Comparison of ENCODE assay signal across 32 cellular contexts in genomic region chr7:96773483-96773882, GRCh38.
"Had no signal": no experiment of that assay in that cellular context is flagged by ENCODE, and none has a peak within 500 bp of the region (broad histone marks: within the 10 kb centered on the region; RNA-seq: fewer than 3 reads in every experiment).

No MANE protein-coding gene starts in this region.

- H3K9me3 Mint-ChIP-seq: activated B cell treated with CpG ODN at 0.5 μM for 24 hours; activated CD4-positive, alpha-beta memory T cell treated with anti-CD3 and anti-CD28 coated beads for 36 hours; activated CD4-positive, alpha-beta T cell treated with anti-CD3 and anti-CD28 coated beads, Interleukin-2, amount 10 ng/mL, durations not matched to agents 24 days and 14 days; activated naive CD4-positive, alpha-beta T cell treated with anti-CD3 and anti-CD28 coated beads for 36 hours; activated naive CD4-positive, alpha-beta T cell treated with anti-CD3 and anti-CD28 coated beads, Interleukin-2, amount 50 U/mL, for 72 hours; activated naive CD8-positive, alpha-beta T cell treated with anti-CD3 and anti-CD28 coated beads for 36 hours; activated T-cell treated with anti-CD3 and anti-CD28 coated beads, Interleukin-2, amount 50 U/mL, for 4 hours; activated T-cell treated with anti-CD3 and anti-CD28 coated beads, Interleukin-2, amount 50 U/mL, for 72 hours; activated T-helper 1 cell treated with anti-CD3 and anti-CD28 coated beads, Interleukin-12 subunit alpha, Interleukin-12 subunit beta, Interleukin-2, Interleukin-4 antibody, amounts not matched to agents 30 ng/mL and 10 ng/mL and 1 ng/mL, durations not matched to agents 14 hours and 24 hours and 36 hours; T-helper 1 cell treated with Interleukin-12 subunit alpha and Interleukin-12 subunit beta and Interleukin-4 antibody, amounts not matched to agents 30 μg/mL and 1 μg/mL, for 36 hours; T-helper 2 cell treated with Interferon-gamma antibody and Interleukin-4, amounts not matched to agents 5 μg/mL and 100 μg/mL, for 36 hours had no signal

- DNase-seq: activated B cell treated with CpG ODN at 0.5 μM for 24 hours; activated CD4-positive, alpha-beta memory T cell treated with anti-CD3 and anti-CD28 coated beads for 36 hours; activated CD4-positive, alpha-beta T cell treated with anti-CD3 and anti-CD28 coated beads for 4 hours; activated CD4-positive, alpha-beta T cell treated with anti-CD3 and anti-CD28 coated beads, Interleukin-2, amount 10 ng/mL, durations not matched to agents 24 days and 14 days; activated CD4-positive, alpha-beta T cell treated with anti-CD3 and anti-CD28 coated beads, Interleukin-2, amount 50 U/mL, for 1 hour; activated CD4-positive, alpha-beta T cell treated with anti-CD3 and anti-CD28 coated beads, Interleukin-2, amount 50 U/mL, for 4 hours; activated CD4-positive, CD25-positive, alpha-beta regulatory T cell treated with anti-CD3 and anti-CD28 coated beads, Interleukin-2, amount 50 U/mL, for 72 hours; activated CD8-positive, alpha-beta memory T cell treated with anti-CD3 and anti-CD28 coated beads, Interleukin-2, amount 50 U/mL, for 4 hours; activated CD8-positive, alpha-beta T cell treated with anti-CD3 and anti-CD28 coated beads for 36 hours; activated effector memory CD4-positive, alpha-beta T cell treated with anti-CD3 and anti-CD28 coated beads, Interleukin-2, amount 50 U/mL, for 16 hours; activated gamma-delta T cell treated with Interleukin-2 at 50 U/mL for 16 hours; activated naive CD4-positive, alpha-beta T cell; activated naive CD4-positive, alpha-beta T cell treated with anti-CD3 and anti-CD28 coated beads for 36 hours; activated naive CD4-positive, alpha-beta T cell treated with anti-CD3 and anti-CD28 coated beads, Interleukin-2, amount 50 U/mL, for 16 hours; activated naive CD8-positive, alpha-beta T cell treated with anti-CD3 and anti-CD28 coated beads for 36 hours; activated T-cell treated with anti-CD3 and anti-CD28 coated beads for 4 hours; activated T-cell treated with anti-CD3 and anti-CD28 coated beads, Interleukin-2, amount 50 U/mL, for 1 hour; activated T-cell treated with anti-CD3 and anti-CD28 coated beads, Interleukin-2, amount 50 U/mL, for 4 hours; activated T-cell treated with anti-CD3 and anti-CD28 coated beads, Interleukin-2, amount 50 U/mL, for 72 hours; adrenal gland; amniotic stem cell; aorta; body of pancreas; brain microvascular endothelial cell; central memory CD4-positive, alpha-beta T cell; T-helper 2 cell; T-helper 9 cell had no signal

- H3K4me1 Mint-ChIP-seq: activated B cell treated with CpG ODN at 0.5 μM for 24 hours; activated CD4-positive, alpha-beta T cell treated with anti-CD3 and anti-CD28 coated beads, Interleukin-2, amount 10 ng/mL, durations not matched to agents 24 days and 14 days; activated naive CD8-positive, alpha-beta T cell treated with anti-CD3 and anti-CD28 coated beads for 36 hours; activated T-helper 17 cell treated with anti-CD3 and anti-CD28 coated beads, Interleukin-2, amount 50 U/mL, for 72 hours had no signal

- H3K27me3 Mint-ChIP-seq: activated B cell treated with CpG ODN at 0.5 μM for 24 hours; activated CD4-positive, alpha-beta T cell treated with anti-CD3 and anti-CD28 coated beads, Interleukin-2, amount 10 ng/mL, durations not matched to agents 24 days and 14 days had no signal

- ATAC-seq: activated CD8-positive, alpha-beta T cell treated with anti-CD3 and anti-CD28 coated beads for 36 hours; activated naive CD4-positive, alpha-beta T cell treated with anti-CD3 and anti-CD28 coated beads, Interleukin-2, amount 50 U/mL, for 72 hours; activated T-cell treated with anti-CD3 and anti-CD28 coated beads, Interleukin-2, amount 50 U/mL, for 4 hours; activated T-cell treated with anti-CD3 and anti-CD28 coated beads, Interleukin-2, amount 50 U/mL, for 72 hours; activated T-helper 17 cell treated with anti-CD3 and anti-CD28 coated beads, Interleukin-2, amount 50 U/mL, for 72 hours; body of pancreas had no signal

- H3K27ac Mint-ChIP-seq: activated B cell treated with CpG ODN at 0.5 μM for 24 hours; activated CD4-positive, alpha-beta memory T cell treated with anti-CD3 and anti-CD28 coated beads for 36 hours; activated CD4-positive, alpha-beta T cell treated with anti-CD3 and anti-CD28 coated beads, Interleukin-2, amount 10 ng/mL, durations not matched to agents 24 days and 14 days; activated CD8-positive, alpha-beta T cell treated with anti-CD3 and anti-CD28 coated beads for 36 hours; activated naive CD4-positive, alpha-beta T cell treated with anti-CD3 and anti-CD28 coated beads for 36 hours; activated naive CD4-positive, alpha-beta T cell treated with anti-CD3 and anti-CD28 coated beads, Interleukin-2, amount 50 U/mL, for 72 hours; activated naive CD8-positive, alpha-beta T cell treated with anti-CD3 and anti-CD28 coated beads for 36 hours; activated T-cell treated with anti-CD3 and anti-CD28 coated beads, Interleukin-2, amount 50 U/mL, for 72 hours; activated T-helper 1 cell treated with anti-CD3 and anti-CD28 coated beads, Interleukin-12 subunit alpha, Interleukin-12 subunit beta, Interleukin-2, Interleukin-4 antibody, amounts not matched to agents 30 ng/mL and 10 ng/mL and 1 ng/mL, durations not matched to agents 14 hours and 24 hours and 36 hours; activated T-helper 17 cell treated with anti-CD3 and anti-CD28 coated beads, Interleukin-2, amount 50 U/mL, for 72 hours; T-helper 1 cell treated with Interleukin-12 subunit alpha and Interleukin-12 subunit beta and Interleukin-4 antibody, amounts not matched to agents 30 μg/mL and 1 μg/mL, for 36 hours; T-helper 2 cell treated with Interferon-gamma antibody and Interleukin-4, amounts not matched to agents 5 μg/mL and 100 μg/mL, for 36 hours had no signal

- H3K36me3 Mint-ChIP-seq: activated CD4-positive, alpha-beta memory T cell treated with anti-CD3 and anti-CD28 coated beads for 36 hours; activated naive CD8-positive, alpha-beta T cell treated with anti-CD3 and anti-CD28 coated beads for 36 hours had no signal

- H3K4me3 Mint-ChIP-seq: activated B cell treated with CpG ODN at 0.5 μM for 24 hours; activated CD4-positive, alpha-beta memory T cell treated with anti-CD3 and anti-CD28 coated beads for 36 hours; activated CD4-positive, alpha-beta T cell treated with anti-CD3 and anti-CD28 coated beads, Interleukin-2, amount 10 ng/mL, durations not matched to agents 24 days and 14 days; activated CD8-positive, alpha-beta T cell treated with anti-CD3 and anti-CD28 coated beads for 36 hours; activated naive CD4-positive, alpha-beta T cell treated with anti-CD3 and anti-CD28 coated beads for 36 hours; activated naive CD8-positive, alpha-beta T cell treated with anti-CD3 and anti-CD28 coated beads for 36 hours; activated T-cell treated with anti-CD3 and anti-CD28 coated beads, Interleukin-2, amount 50 U/mL, for 4 hours; activated T-cell treated with anti-CD3 and anti-CD28 coated beads, Interleukin-2, amount 50 U/mL, for 72 hours; activated T-helper 1 cell treated with anti-CD3 and anti-CD28 coated beads, Interleukin-12 subunit alpha, Interleukin-12 subunit beta, Interleukin-2, Interleukin-4 antibody, amounts not matched to agents 30 ng/mL and 10 ng/mL and 1 ng/mL, durations not matched to agents 14 hours and 24 hours and 36 hours; activated T-helper 17 cell treated with anti-CD3 and anti-CD28 coated beads, Interleukin-2, amount 50 U/mL, for 72 hours; T-helper 1 cell treated with Interleukin-12 subunit alpha and Interleukin-12 subunit beta and Interleukin-4 antibody, amounts not matched to agents 30 μg/mL and 1 μg/mL, for 36 hours; T-helper 2 cell treated with Interferon-gamma antibody and Interleukin-4, amounts not matched to agents 5 μg/mL and 100 μg/mL, for 36 hours had no signal
